ENCODE assay signal across 18 cellular contexts in genomic region chr4:150515135-150515534, GRCh38.
"Had no signal": no experiment of that assay in that cellular context is flagged by ENCODE, and none has a peak within 500 bp of the region (broad histone marks: within the 10 kb centered on the region; RNA-seq: fewer than 3 reads in every experiment).

No MANE protein-coding gene starts in this region.

- H2AFZ ChIP-seq: hepatocyte had no signal

- H3K36me3 ChIP-seq: adrenal gland, left ventricle myocardium inferior, neutrophil, tibial artery, uterus had no signal

- H3K4me2 ChIP-seq: hepatocyte had no signal

- H3K79me2 ChIP-seq: hepatocyte had no signal

- H3K27me3 ChIP-seq: adrenal gland, hepatocyte, neutrophil, tibial artery, uterus had no signal

- H3K4me1 ChIP-seq: left ventricle myocardium inferior, tibial artery, uterus had no signal

- H3K4me3 ChIP-seq: adrenal gland, hepatocyte, left ventricle myocardium inferior, skin epidermis, tibial artery, uterus had no signal

- H3K9me3 ChIP-seq: adrenal gland, left ventricle myocardium inferior, neutrophil, tibial artery, uterus had no signal

- DNase-seq: activated CD4-positive, alpha-beta T cell treated with anti-CD3 and anti-CD28 coated beads for 1 hour; activated CD4-positive, alpha-beta T cell treated with anti-CD3 and anti-CD28 coated beads, Interleukin-2, amount 50 U/mL, for 4 hours; activated effector memory CD4-positive, alpha-beta T cell treated with Interleukin-2 at 50 U/mL for 16 hours; activated naive CD4-positive, alpha-beta T cell treated with anti-CD3 and anti-CD28 coated beads, Interleukin-2, amount 50 U/mL, for 16 hours; activated T-cell treated with anti-CD3 and anti-CD28 coated beads, Interleukin-2, amount 50 U/mL, for 1 hour; adrenal gland; erythroblast; left ventricle myocardium inferior; mesendoderm; natural killer cell; stimulated activated CD4-positive, alpha-beta T cell treated with anti-CD3 and anti-CD28 coated beads, Interleukin-4, amount 100 ng/mL, for 24 hours; stimulated activated naive CD4-positive, alpha-beta T cell; T-cell; tibial artery; uterus had no signal

- ATAC-seq: natural killer cell, T-cell had no signal

- H3K27ac ChIP-seq: adrenal gland, hepatocyte, left ventricle myocardium inferior, neutrophil, skin epidermis, tibial artery, uterus had no signal
